Comparison of ENCODE assay signal across 24 cellular contexts in the genomic region with DNA sequence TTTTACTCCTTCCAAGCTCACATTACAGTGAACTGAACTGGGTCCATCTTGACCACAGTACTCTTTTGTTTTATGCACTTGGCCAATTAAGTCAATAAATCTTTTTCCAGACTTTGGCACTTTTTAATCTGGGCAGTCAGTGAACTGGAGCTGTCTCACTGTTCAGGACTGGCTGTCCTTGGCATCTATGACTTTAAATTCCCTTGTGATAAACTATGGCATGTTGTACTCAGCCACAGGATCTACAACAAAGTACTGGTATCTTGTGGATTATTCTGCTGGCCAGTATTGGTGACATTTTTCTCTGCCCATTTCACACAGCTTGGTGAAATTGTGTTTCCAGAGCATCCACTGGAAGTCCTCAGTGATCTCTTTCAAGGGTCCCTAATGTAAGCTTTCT.
"Had no signal": no experiment of that assay in that cellular context is flagged by ENCODE, and none has a peak within 500 bp of the region (broad histone marks: within the 10 kb centered on the region; RNA-seq: fewer than 3 reads in every experiment).

No MANE protein-coding gene starts in this region.

- ATAC-seq: naive thymus-derived CD8-positive, alpha-beta T cell; natural killer cell treated with Interleukin-12 subunit alpha and Interleukin-12 subunit beta and Interleukin-15 and Interleukin-18, amount 100 ng/mL, for 72 hours; pancreas; psoas muscle; right lobe of liver; stimulated activated effector memory CD8-positive, alpha-beta T cell treated with anti-CD3 and anti-CD28 coated beads, Interleukin-12 subunit alpha, Interleukin-12 subunit beta, amount 100 ng/mL, for 72 hours; stimulated activated naive B cell treated with anti-CD40 and anti-IgM and Interleukin-4, amounts not matched to agents 10 μg/mL and 1 μg/mL and 100 μg/mL, for 72 hours; upper lobe of right lung had no signal

- DNase-seq: naive B cell; naive thymus-derived CD8-positive, alpha-beta T cell; nephron progenitor cell; nucleus accumbens; pancreas; psoas muscle; right lobe of liver; sigmoid colon; small intestine; stimulated activated CD4-positive, alpha-beta T cell treated with anti-CD3 and anti-CD28 coated beads, Interleukin-15, amount 100 ng/mL, for 24 hours; stimulated activated CD4-positive, alpha-beta T cell treated with anti-CD3 and anti-CD28 coated beads, Interleukin-2, amount 100 ng/mL, for 24 hours; stimulated activated CD4-positive, alpha-beta T cell treated with anti-CD3 and anti-CD28 coated beads, Interleukin-2, amount 100 ng/mL, for 48 hours; stimulated activated CD4-positive, alpha-beta T cell treated with anti-CD3 and anti-CD28 coated beads, Interleukin-4, amount 100 ng/mL, for 24 hours; stimulated activated naive B cell treated with anti-CD40 and anti-IgM and Interleukin-4, amounts not matched to agents 10 μg/mL and 1 μg/mL and 100 μg/mL, for 72 hours; stimulated activated naive CD4-positive, alpha-beta T cell treated with Interleukin-2 at 50 U/mL for 16 hours; stomach; thyroid gland; upper lobe of right lung; uterus had no signal

- H3K4me3 ChIP-seq: pancreas, psoas muscle, right lobe of liver, sigmoid colon, stomach, thoracic aorta, thyroid gland, tibial nerve, upper lobe of right lung, uterus had no signal

- H3K4me1 ChIP-seq: pancreas, psoas muscle, right lobe of liver, sigmoid colon, stomach, thyroid gland, tibial nerve, upper lobe of right lung, uterus had no signal

- H3K36me3 ChIP-seq: neutrophil, pancreas, right lobe of liver, sigmoid colon, stomach, thoracic aorta, thyroid gland, tibial nerve, upper lobe of right lung, uterus had no signal

- H3K27ac ChIP-seq: neutrophil, pancreas, psoas muscle, right lobe of liver, sigmoid colon, stomach, thoracic aorta, thyroid gland, tibial nerve, upper lobe of right lung, uterus had no signal

- H3K27me3 ChIP-seq: neutrophil, pancreas, right lobe of liver, sigmoid colon, stomach, thyroid gland, tibial nerve, upper lobe of right lung, uterus had no signal

- H3K9me3 ChIP-seq: pancreas, thyroid gland, uterus had no signal
